12 cellular contexts compared by ENCODE assay signal in genomic region chr3:167814441-167814951, GRCh38.
DNase-seq lines count a peak whose midpoint lies in the region; ATAC-seq and TF ChIP-seq lines count a peak whose summit lies in the region.
"Had no signal": no experiment of that assay in that cellular context is flagged by ENCODE, and none has a peak within 500 bp of the region (broad histone marks: within the 10 kb centered on the region; RNA-seq: fewer than 3 reads in every experiment).

No MANE protein-coding gene starts in this region.

- no TSS peak for BruUV-seq in MCF 10A (replicated peaks; lab: Mats Ljungman, UMichigan)
- no TSS peak for BruUV-seq in mammary epithelial cell (replicated peaks; lab: Mats Ljungman, UMichigan)

- no peaks in the 10 kb centered on the region for H3K36me3 ChIP-seq in mammary epithelial cell (ENCODE audit: insufficient read depth, low read length)
- no peaks in the 10 kb centered on the region for H3K36me3 ChIP-seq in lower lobe of right lung
- H3K36me3 ChIP-seq in aorta (ENCODE audit: control insufficient read depth in 1 of 2, insufficient read depth in 2 of 2, low read length in 1 of 2): no peaks in the 10 kb centered on the region
- H3K36me3 ChIP-seq: HAP-1 had no signal

- H3K4me1 ChIP-seq in mammary epithelial cell (ENCODE audit: insufficient read depth, low read length): no peaks in the 10 kb centered on the region
- peaks cover 21% of the 10 kb centered on the region for H3K4me1 ChIP-seq in lower lobe of right lung
- H3K4me1 ChIP-seq in aorta (ENCODE audit: control insufficient read depth in 1 of 2, insufficient read depth in 2 of 2, low read length in 2 of 2): peaks cover 3 to 11% of the 10 kb centered on the region in 2 donors

- H3K36me3 Mint-ChIP-seq in MCF 10A (ENCODE audit: insufficient read depth, unreplicated experiment): no peaks in the 10 kb centered on the region
- H3K36me3 Mint-ChIP-seq in activated CD8-positive, alpha-beta T cell treated with anti-CD3 and anti-CD28 coated beads, Interleukin-2, amount 10 ng/mL, durations not matched to agents 7 days and 5 days (ENCODE audit: low read depth): no peaks in the 10 kb centered on the region

- no peak overlapping the region for H3K4me3 Mint-ChIP-seq in MCF 10A (ENCODE audit: unreplicated experiment)
- no peak overlapping the region for H3K4me3 Mint-ChIP-seq in activated CD8-positive, alpha-beta T cell treated with anti-CD3 and anti-CD28 coated beads, Interleukin-2, amount 10 ng/mL, durations not matched to agents 7 days and 5 days
- H3K4me3 Mint-ChIP-seq: B cell, neural crest cell had no signal

- DNase-seq in MCF 10A (ENCODE audit: unreplicated experiment): peak; percentile 61
- no peak for DNase-seq in mammary epithelial cell
- DNase-seq in cerebellar cortex (ENCODE audit: low spot score): peak; percentile 96
- DNase-seq in lower lobe of right lung: no peak
- peak in 1 of 2 donors; percentile 50 for DNase-seq in aorta
- no peak for DNase-seq in NCI-H1436 treated with DMSO at 0.1 percent for 48 hours (lab: John Stamatoyannopoulos, UW)
- no peak for DNase-seq in activated CD8-positive, alpha-beta T cell treated with anti-CD3 and anti-CD28 coated beads, Interleukin-2, amount 10 ng/mL, durations not matched to agents 7 days and 5 days
- DNase-seq: OCI-M1 had no signal

- peaks cover 6% of the 10 kb centered on the region for H3K4me1 Mint-ChIP-seq in MCF 10A (ENCODE audit: insufficient read depth, unreplicated experiment)
- H3K4me1 Mint-ChIP-seq in activated CD8-positive, alpha-beta T cell treated with anti-CD3 and anti-CD28 coated beads, Interleukin-2, amount 10 ng/mL, durations not matched to agents 7 days and 5 days (ENCODE audit: low read depth): no peaks in the 10 kb centered on the region
- H3K4me1 Mint-ChIP-seq: B cell, neural crest cell had no signal

- H3K4me3 ChIP-seq in mammary epithelial cell (replicated peaks in 1 of 3; ENCODE audit: insufficient read depth in 1 of 3, low read depth in 2 of 3, low read length in 3 of 3) (no peak overlapping the region), lower lobe of right lung (no peak overlapping the region), aorta (ENCODE audit: low read length in 2 of 2) (no peak overlapping the region)
- H3K4me3 ChIP-seq: HAP-1 had no signal

- H3K9ac ChIP-seq in mammary epithelial cell (ENCODE audit: insufficient read depth, low read length): no peak overlapping the region

- POLR2A ChIA-PET in MCF 10A (lab: Yijun Ruan, JAX): interaction anchor here (0.7 to 1.2 kb wide), 3 partner anchors 39 to 79 kb away, joined by 3 to 4 read pairs (median 4); partner anchors contain the start of gene SERPINI1
- POLR2A ChIA-PET in activated CD8-positive, alpha-beta T cell treated with anti-CD3 and anti-CD28 coated beads, Interleukin-2, amount 10 ng/mL, durations not matched to agents 7 days and 5 days (lab: Charles Lee): no interaction called here

- no peaks in the 10 kb centered on the region for H3K9me3 ChIP-seq in mammary epithelial cell (replicated peaks; ENCODE audit: insufficient read depth, low read length)
- H3K9me3 ChIP-seq in lower lobe of right lung: no peaks in the 10 kb centered on the region
- no peaks in the 10 kb centered on the region for H3K9me3 ChIP-seq in aorta (ENCODE audit: control insufficient read depth, low read length)
- H3K9me3 ChIP-seq: HAP-1 had no signal

- TF ChIP-seq CTCF in MCF 10A (IDR thresholded peaks at IDR 0.05; ENCODE audit: unreplicated experiment) (no peak), mammary epithelial cell (conservative IDR thresholded peaks at IDR 0.05 in 1 of 2, IDR thresholded peaks at IDR 0.05 in 1 of 2; ENCODE audit: extremely low read depth in 1 of 2, insufficient read depth in 1 of 2, low read depth in 1 of 2, low read length in 2 of 2) (no peak), lower lobe of right lung (IDR thresholded peaks at IDR 0.05) (no peak)

- dilution Hi-C loops in mammary epithelial cell (cut with HindIII; ENCODE audit: low sequenced_read_pairs): no loop called here

- no peak overlapping the region for H3K27ac Mint-ChIP-seq in MCF 10A (ENCODE audit: low read depth, unreplicated experiment)
- no peak overlapping the region for H3K27ac Mint-ChIP-seq in activated CD8-positive, alpha-beta T cell treated with anti-CD3 and anti-CD28 coated beads, Interleukin-2, amount 10 ng/mL, durations not matched to agents 7 days and 5 days
- H3K27ac Mint-ChIP-seq: B cell had no signal

- H3K27me3 ChIP-seq in mammary epithelial cell (ENCODE audit: insufficient read depth, low read length) (no peaks in the 10 kb centered on the region), lower lobe of right lung (ENCODE audit: low read depth) (no peaks in the 10 kb centered on the region), aorta (ENCODE audit: control insufficient read depth in 1 of 2, insufficient read depth in 2 of 2, low read length in 1 of 2) (no peaks in the 10 kb centered on the region)

- H3K79me2 ChIP-seq in mammary epithelial cell (ENCODE audit: insufficient read depth, low read length): no peaks in the 10 kb centered on the region

- CTCF ChIA-PET in MCF 10A (lab: Yijun Ruan, JAX): interaction anchor here (0.6 to 1.3 kb wide), 4 partner anchors 48 to 226 kb away, joined by 3 to 5 read pairs (median 4); no protein-coding TSS in a partner anchor
- CTCF ChIA-PET in mammary epithelial cell (lab: Charles Lee; ENCODE audit: low non-redundant PET): no interaction called here
- CTCF ChIA-PET in activated CD8-positive, alpha-beta T cell treated with anti-CD3 and anti-CD28 coated beads, Interleukin-2, amount 10 ng/mL, durations not matched to agents 7 days and 5 days (lab: Charles Lee): no interaction called here

- H3K27me3 Mint-ChIP-seq in MCF 10A (ENCODE audit: insufficient read depth, unreplicated experiment): no peaks in the 10 kb centered on the region
- no peaks in the 10 kb centered on the region for H3K27me3 Mint-ChIP-seq in activated CD8-positive, alpha-beta T cell treated with anti-CD3 and anti-CD28 coated beads, Interleukin-2, amount 10 ng/mL, durations not matched to agents 7 days and 5 days (ENCODE audit: low read depth)
- H3K27me3 Mint-ChIP-seq: B cell had no signal

- H3K9me3 Mint-ChIP-seq in MCF 10A (ENCODE audit: unreplicated experiment): no peaks in the 10 kb centered on the region
- no peaks in the 10 kb centered on the region for H3K9me3 Mint-ChIP-seq in activated CD8-positive, alpha-beta T cell treated with anti-CD3 and anti-CD28 coated beads, Interleukin-2, amount 10 ng/mL, durations not matched to agents 7 days and 5 days (ENCODE audit: insufficient read depth)
- H3K9me3 Mint-ChIP-seq: neural crest cell had no signal

- H3K27ac ChIP-seq in mammary epithelial cell (ENCODE audit: insufficient read depth, low read depth, low read length) (no peak overlapping the region), lower lobe of right lung (no peak overlapping the region), aorta (ENCODE audit: low read depth in 1 of 2, low read length in 2 of 2) (peak overlapping the region in 1 of 2 donors; percentile 16)

- in situ Hi-C loops in mammary epithelial cell (cut with MboI; ENCODE audit: low sequenced_read_pairs in 2 of 2): no loop called here

- ATAC-seq in lower lobe of right lung (peak; percentile 83 to 88), aorta (ENCODE audit: low FRiP score) (peak; percentile 84), GM19035 (IDR thresholded peaks at IDR 0.05; ENCODE audit: unreplicated experiment) (no peak)
- ATAC-seq in activated CD8-positive, alpha-beta T cell treated with anti-CD3 and anti-CD28 coated beads, Interleukin-2, amount 10 ng/mL, durations not matched to agents 7 days and 5 days: no peak

- no peak overlapping the region for H3K4me2 ChIP-seq in mammary epithelial cell (ENCODE audit: insufficient read depth, low read depth, low read length)

- no peak overlapping the region for H2AFZ ChIP-seq in mammary epithelial cell (ENCODE audit: low read depth, low read length)

- H4K20me1 ChIP-seq in mammary epithelial cell (ENCODE audit: insufficient read depth, low read length): no peaks in the 10 kb centered on the region

- intact Hi-C loops in MCF 10A (cut with micrococcal nuclease) (no loop called here), mammary epithelial cell (cut with micrococcal nuclease) (no loop called here), lower lobe of right lung (cut with DNase I) (no loop called here), aorta (cut with DNase I) (loop anchor here (1.0 to 10.0 kb wide), 3 partner anchors 60 to 79 kb away; partner anchors contain the start of gene SERPINI1 (in 2 of the 2))

- WGBS in mammary epithelial cell (ENCODE audit: low coverage, missing lambda C conversion rate): 0% methylated on average over 3 of the region's 4 CpGs
- WGBS in aorta, 2 donors: 2 to 5% methylated on average over 4 of the region's 4 CpGs

Comparison
In these comparisons a context has a peak if more than half of its experiments do, and no peak if none do; other contexts are left out.
1. DNase-seq: peak in MCF 10A (single experiment) and cerebellar cortex (single experiment); none in mammary epithelial cell (single experiment), lower lobe of right lung (single experiment), NCI-H1436 treated with DMSO at 0.1 percent for 48 hours (single experiment) and activated CD8-positive, alpha-beta T cell treated with anti-CD3 and anti-CD28 coated beads, Interleukin-2, amount 10 ng/mL, durations not matched to agents 7 days and 5 days (single experiment).
2. ATAC-seq: peak in lower lobe of right lung (2 of 2) and aorta (single experiment); none in GM19035 (single experiment) and activated CD8-positive, alpha-beta T cell treated with anti-CD3 and anti-CD28 coated beads, Interleukin-2, amount 10 ng/mL, durations not matched to agents 7 days and 5 days (single experiment).
3. intact Hi-C loops: an anchor here in aorta (1.0 to 10.0 kb wide); none called in MCF 10A, mammary epithelial cell and lower lobe of right lung.